Comparison of ENCODE assay signal across 16 cellular contexts in genomic region chr20:20480126-20480525, GRCh38.
"Had no signal": no experiment of that assay in that cellular context is flagged by ENCODE, and none has a peak within 500 bp of the region (broad histone marks: within the 10 kb centered on the region; RNA-seq: fewer than 3 reads in every experiment).

No MANE protein-coding gene starts in this region.

- H3K4me1 Mint-ChIP-seq: endodermal cell had no signal

- H3K79me2 ChIP-seq: parathyroid adenoma had no signal

- H2AFZ ChIP-seq: parathyroid adenoma had no signal

- H3K4me3 Mint-ChIP-seq: endodermal cell; naive thymus-derived CD4-positive, alpha-beta T cell had no signal

- H3K4me3 ChIP-seq: breast epithelium, lung, tibial nerve had no signal

- H3K27ac Mint-ChIP-seq: endodermal cell; naive thymus-derived CD4-positive, alpha-beta T cell had no signal

- H3K36me3 ChIP-seq: breast epithelium had no signal

- H3K9me3 ChIP-seq: breast epithelium, tibial nerve had no signal

- H3K9ac ChIP-seq: parathyroid adenoma had no signal

- H3K9me3 Mint-ChIP-seq: endodermal cell had no signal

- H3K4me1 ChIP-seq: breast epithelium, parathyroid adenoma, tibial nerve had no signal

- H3K27me3 ChIP-seq: breast epithelium, tibial nerve had no signal

- ATAC-seq: naive thymus-derived CD4-positive, alpha-beta T cell had no signal

- DNase-seq: activated CD8-positive, alpha-beta memory T cell treated with anti-CD3 and anti-CD28 coated beads for 24 hours; activated naive CD4-positive, alpha-beta T cell treated with Interleukin-2 at 50 U/mL for 16 hours; anterior cingulate cortex; endodermal cell; glutamatergic neuron; left cardiac atrium; naive thymus-derived CD4-positive, alpha-beta T cell; retina; SHP77; stimulated activated CD4-positive, alpha-beta T cell treated with anti-CD3 and anti-CD28 coated beads, Interleukin-4, amount 100 ng/mL, for 1 hour; stimulated activated CD8-positive, alpha-beta memory T cell treated with anti-CD3 and anti-CD28 coated beads, Interleukin-4, amount 100 ng/mL, for 48 hours; T-helper 2 cell had no signal

- H3K27me3 Mint-ChIP-seq: naive thymus-derived CD4-positive, alpha-beta T cell had no signal

- H3K27ac ChIP-seq: breast epithelium, parathyroid adenoma, tibial nerve had no signal
